Comparison of ENCODE assay signal across 15 cellular contexts in the genomic region with DNA sequence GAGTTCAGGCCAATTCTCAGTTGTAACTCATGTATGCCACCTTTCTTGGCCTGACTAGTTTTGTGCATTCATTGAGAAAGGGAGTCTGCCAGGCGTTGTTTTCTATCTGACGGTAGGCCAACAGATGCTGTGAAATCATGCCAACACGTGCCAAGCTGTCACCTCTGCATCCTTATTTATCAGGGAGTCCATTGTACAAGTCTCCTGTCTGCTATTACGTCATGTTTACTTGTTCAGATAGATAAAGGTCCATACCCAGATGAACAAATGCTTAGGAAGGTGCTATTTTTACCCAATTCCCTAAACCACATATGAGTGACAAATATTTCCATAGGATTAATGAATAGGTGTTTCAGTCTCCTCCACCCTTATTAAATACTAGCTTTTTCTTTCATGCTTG.
"Had no signal": no experiment of that assay in that cellular context is flagged by ENCODE, and none has a peak within 500 bp of the region (broad histone marks: within the 10 kb centered on the region; RNA-seq: fewer than 3 reads in every experiment).

No MANE protein-coding gene starts in this region.

- DNase-seq: effector CD4-positive, alpha-beta T cell; endodermal cell; erythroblast; foreskin melanocyte; head of caudate nucleus; kidney; left cardiac atrium; left ventricle myocardium inferior; lower lobe of right lung; natural killer cell; posterior cingulate gyrus; stimulated activated CD4-positive, alpha-beta T cell treated with anti-CD3 and anti-CD28 coated beads, Interleukin-4, amount 100 ng/mL, for 1 hour; tibial artery; upper lobe of left lung; uterus had no signal
